ENCODE assay signal across 18 cellular contexts in the genomic region with DNA sequence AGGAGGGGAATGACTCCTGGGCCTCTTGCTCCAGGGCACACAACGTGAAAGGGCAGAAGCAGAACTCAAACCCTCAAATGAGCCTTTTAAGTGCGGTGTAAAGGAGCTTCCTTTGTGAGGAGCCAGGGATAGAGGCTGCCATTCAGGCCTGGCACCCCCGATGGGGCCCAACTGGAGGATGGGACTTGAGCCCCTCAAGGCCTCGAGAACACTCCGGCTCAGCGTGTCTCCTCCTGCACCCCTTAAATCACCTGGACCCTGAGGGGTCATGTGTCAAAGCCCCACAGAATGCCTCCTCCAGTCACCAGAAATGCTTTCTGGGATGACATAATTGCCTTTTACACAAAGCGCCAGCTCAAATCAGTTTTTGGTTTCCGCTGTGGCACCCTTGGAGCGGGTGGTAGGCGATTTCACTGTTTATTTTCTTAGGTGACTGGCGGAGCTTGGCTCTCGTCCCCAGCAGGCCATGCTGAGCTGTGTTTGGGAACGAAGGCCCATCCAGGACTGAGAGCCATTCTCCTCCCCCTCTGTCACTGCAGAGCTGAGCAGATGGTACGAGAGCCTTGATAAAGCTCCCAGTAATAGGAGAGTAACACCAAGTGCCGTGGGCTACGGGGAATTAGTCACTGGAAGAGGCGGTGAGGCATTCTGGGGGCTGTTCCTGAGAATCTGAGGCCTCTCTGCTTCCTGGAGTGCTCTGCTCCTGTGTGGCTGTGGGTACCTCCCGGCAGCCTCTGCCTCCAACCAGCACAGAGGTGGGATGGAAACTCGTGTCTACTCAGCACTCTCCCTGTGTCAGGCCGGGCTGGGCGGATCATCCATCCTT.
A peak's percentile ranks its signal among the peaks of the same experiment; 100 is the strongest.
DNase-seq lines count a peak whose midpoint lies in the region; ATAC-seq, FAIRE-seq and TF ChIP-seq lines count a peak whose summit lies in the region.
"Had no signal": no experiment of that assay in that cellular context is flagged by ENCODE, and none has a peak within 500 bp of the region (broad histone marks: within the 10 kb centered on the region; RNA-seq: fewer than 3 reads in every experiment).

No MANE protein-coding gene starts in this region.

- no peak for TF ChIP-seq CTCF in brain (conservative IDR thresholded peaks at IDR 0.05)

- H3K27ac Mint-ChIP-seq in brain = peak overlapping the region in 4 of 5 experiments; percentile 76 to 92 (median 88)
- H3K27ac Mint-ChIP-seq in activated naive CD8-positive, alpha-beta T cell treated with anti-CD3 and anti-CD28 coated beads, Interleukin-2, amount 50 U/mL, for 24 hours = no peak overlapping the region
- H3K27ac Mint-ChIP-seq: GM23338; T-helper 1 cell treated with Interleukin-12 subunit alpha and Interleukin-12 subunit beta and Interleukin-4 antibody, amounts not matched to agents 30 μg/mL and 1 μg/mL, for 36 hours had no signal

- H3K36me3 Mint-ChIP-seq in brain = no peaks in the 10 kb centered on the region
- no peaks in the 10 kb centered on the region for H3K36me3 Mint-ChIP-seq in activated naive CD8-positive, alpha-beta T cell treated with anti-CD3 and anti-CD28 coated beads, Interleukin-2, amount 50 U/mL, for 24 hours (ENCODE audit: low read depth)

- no peak overlapping the region for H3K4me3 Mint-ChIP-seq in brain
- no peak overlapping the region for H3K4me3 Mint-ChIP-seq in activated naive CD8-positive, alpha-beta T cell treated with anti-CD3 and anti-CD28 coated beads, Interleukin-2, amount 50 U/mL, for 24 hours
- H3K4me3 Mint-ChIP-seq: GM23338; T-helper 1 cell treated with Interleukin-12 subunit alpha and Interleukin-12 subunit beta and Interleukin-4 antibody, amounts not matched to agents 30 μg/mL and 1 μg/mL, for 36 hours had no signal

- FAIRE-seq in GM19239 (lab: Jason Lieb, UNC) = no peak
- FAIRE-seq: frontal cortex, GM12891, islet of Langerhans, K562 had no signal

- H3K4me1 Mint-ChIP-seq in brain = peaks cover 47% of the 10 kb centered on the region
- H3K4me1 Mint-ChIP-seq in activated naive CD8-positive, alpha-beta T cell treated with anti-CD3 and anti-CD28 coated beads, Interleukin-2, amount 50 U/mL, for 24 hours = no peaks in the 10 kb centered on the region

- peak; percentile 69 for DNase-seq in DMS 273 treated with DMSO at 0.1 percent for 48 hours (lab: John Stamatoyannopoulos, UW)
- DNase-seq in NCI-H1694 treated with DMSO at 0.1 percent for 48 hours (lab: John Stamatoyannopoulos, UW) = peak; percentile 84
- DNase-seq in occipital lobe (lab: John Stamatoyannopoulos, UW) = peak; percentile 79
- no peak for DNase-seq in GM19239 (ENCODE audit: insufficient read length, low spot score)
- no peak for DNase-seq in activated naive CD8-positive, alpha-beta T cell treated with anti-CD3 and anti-CD28 coated beads, Interleukin-2, amount 50 U/mL, for 24 hours
- DNase-seq in kidney tubule cell (ENCODE audit: low spot score) = no peak
- DNase-seq: AML-193; PC-3; stimulated activated CD4-positive, alpha-beta T cell treated with anti-CD3 and anti-CD28 coated beads, Interleukin-4, amount 100 ng/mL, for 4 hours; stimulated activated naive CD4-positive, alpha-beta T cell had no signal

- H3K27me3 Mint-ChIP-seq in brain = peaks cover 7% of the 10 kb centered on the region
- H3K27me3 Mint-ChIP-seq in activated naive CD8-positive, alpha-beta T cell treated with anti-CD3 and anti-CD28 coated beads, Interleukin-2, amount 50 U/mL, for 24 hours = peaks cover 4% of the 10 kb centered on the region

- ATAC-seq in activated naive CD8-positive, alpha-beta T cell treated with anti-CD3 and anti-CD28 coated beads, Interleukin-2, amount 50 U/mL, for 24 hours = no peak
- no peak for ATAC-seq in GM21367 (IDR thresholded peaks at IDR 0.05; ENCODE audit: unreplicated experiment)
- ATAC-seq: GM23338, K562, PC-3 had no signal

- H3K9me3 Mint-ChIP-seq in brain = no peaks in the 10 kb centered on the region
- H3K9me3 Mint-ChIP-seq in activated naive CD8-positive, alpha-beta T cell treated with anti-CD3 and anti-CD28 coated beads, Interleukin-2, amount 50 U/mL, for 24 hours = no peaks in the 10 kb centered on the region
- H3K9me3 Mint-ChIP-seq: GM23338; T-helper 1 cell treated with Interleukin-12 subunit alpha and Interleukin-12 subunit beta and Interleukin-4 antibody, amounts not matched to agents 30 μg/mL and 1 μg/mL, for 36 hours had no signal

Comparison
In these comparisons a context has a peak if more than half of its experiments do, and no peak if none do; other contexts are left out.
1. DNase-seq: peak in DMS 273 treated with DMSO at 0.1 percent for 48 hours (single experiment), NCI-H1694 treated with DMSO at 0.1 percent for 48 hours (single experiment) and occipital lobe (single experiment); none in GM19239 (single experiment), activated naive CD8-positive, alpha-beta T cell treated with anti-CD3 and anti-CD28 coated beads, Interleukin-2, amount 50 U/mL, for 24 hours (single experiment) and kidney tubule cell (single experiment).